11 cellular contexts compared by ENCODE assay signal in genomic region chr1:90919900-90920299, GRCh38.
A peak's percentile ranks its signal among the peaks of the same experiment; 100 is the strongest.
DNase-seq lines count a peak whose midpoint lies in the region; ATAC-seq, FAIRE-seq and TF ChIP-seq lines count a peak whose summit lies in the region.
"Had no signal": no experiment of that assay in that cellular context is flagged by ENCODE, and none has a peak within 500 bp of the region (broad histone marks: within the 10 kb centered on the region; RNA-seq: fewer than 3 reads in every experiment).

No MANE protein-coding gene starts in this region.

- no peak overlapping the region for H2AFZ ChIP-seq in keratinocyte (ENCODE audit: control insufficient read depth, low read length)

- H3K4me1 ChIP-seq in keratinocyte (ENCODE audit: control insufficient read depth, extremely low read depth, insufficient read depth, low read length) = no peaks in the 10 kb centered on the region
- peaks cover 56% of the 10 kb centered on the region for H3K4me1 ChIP-seq in vagina

- dilution Hi-C loops in keratinocyte (cut with MboI; ENCODE audit: extremely low pct_ligation_motif_present, low sequenced_read_pairs) = no loop called here

- no peaks in the 10 kb centered on the region for H3K9me1 ChIP-seq in keratinocyte (ENCODE audit: control insufficient read depth, extremely low read depth, insufficient read depth, low read length)

- H3K4me1 Mint-ChIP-seq in CD4-positive, alpha-beta T cell (ENCODE audit: low read depth) = peaks cover 66% of the 10 kb centered on the region
- H3K4me1 Mint-ChIP-seq in T-helper 17 cell = peaks cover 41% of the 10 kb centered on the region

- peaks cover 62% of the 10 kb centered on the region for H3K79me2 ChIP-seq in keratinocyte (ENCODE audit: control insufficient read depth, insufficient read depth, low read length)

- no peak for TF ChIP-seq POLR2A in vagina (IDR thresholded peaks at IDR 0.05)

- intact Hi-C loops in CD4-positive, alpha-beta T cell (cut with DNase I, micrococcal nuclease) = loop anchor here in 1 of 2 experiments (5.0 kb wide), 1 partner anchor 97 kb away; no protein-coding TSS in a partner anchor
- intact Hi-C loops in vagina (cut with DNase I) (no loop called here), left colon (cut with DNase I, micrococcal nuclease) (no loop called here)

- peak; percentile 61 for FAIRE-seq in keratinocyte (lab: Jason Lieb, UNC)

- H3K27me3 ChIP-seq in CD4-positive, alpha-beta T cell (ENCODE audit: control insufficient read depth, insufficient read depth, low read length) = no peaks in the 10 kb centered on the region
- H3K27me3 ChIP-seq in keratinocyte (ENCODE audit: control insufficient read depth, extremely low read depth, insufficient read depth, low read length) (no peaks in the 10 kb centered on the region), vagina (no peaks in the 10 kb centered on the region)
- H3K27me3 ChIP-seq: BLaER1 treated with 17β-estradiol and CSF1 and Interleukin-3, amounts not matched to agents 10 nM and 100 nM had no signal

- peaks cover 52% of the 10 kb centered on the region for H3K36me3 Mint-ChIP-seq in CD4-positive, alpha-beta T cell (ENCODE audit: low read depth)
- H3K36me3 Mint-ChIP-seq in T-helper 17 cell (ENCODE audit: low read depth) = peaks cover 3% of the 10 kb centered on the region

- no peak overlapping the region for H3K27ac ChIP-seq in CD4-positive, alpha-beta T cell (ENCODE audit: low read depth, low read length)
- H3K27ac ChIP-seq in keratinocyte (ENCODE audit: control insufficient read depth, insufficient read depth, low read length) = no peak overlapping the region
- H3K27ac ChIP-seq in vagina = no peak overlapping the region
- H3K27ac ChIP-seq: BLaER1 treated with 17β-estradiol and CSF1 and Interleukin-3, amounts not matched to agents 10 nM and 100 nM had no signal

- ATAC-seq in CD4-positive, alpha-beta T cell (ENCODE audit: poor library complexity) = no peak
- ATAC-seq in GM18870 (IDR thresholded peaks at IDR 0.05; ENCODE audit: unreplicated experiment) (peak; percentile 15), T-helper 17 cell (peak; percentile 35), left colon (no peak)

- H3K27me3 Mint-ChIP-seq in CD4-positive, alpha-beta T cell = no peaks in the 10 kb centered on the region
- no peaks in the 10 kb centered on the region for H3K27me3 Mint-ChIP-seq in T-helper 17 cell

- CTCF ChIA-PET in CD4-positive, alpha-beta T cell (lab: Charles Lee) = interaction anchor here (1.1 kb wide), 1 partner anchor 18 kb away, joined by 3 read pairs; no protein-coding TSS in a partner anchor

- H3K9me3 Mint-ChIP-seq in CD4-positive, alpha-beta T cell = no peaks in the 10 kb centered on the region

- H3K4me3 ChIP-seq in keratinocyte (ENCODE audit: control insufficient read depth in 2 of 3, extremely low read depth in 1 of 3, insufficient read depth in 2 of 3, low read depth in 1 of 3, low read length in 3 of 3) (no peak overlapping the region), vagina (no peak overlapping the region)
- H3K4me3 ChIP-seq: BLaER1 treated with 17β-estradiol and CSF1 and Interleukin-3, amounts not matched to agents 10 nM and 100 nM had no signal

- POLR2A ChIA-PET in CD4-positive, alpha-beta T cell (lab: Charles Lee) = no interaction called here

- H4K20me1 ChIP-seq in keratinocyte (ENCODE audit: control insufficient read depth, extremely low read depth, insufficient read depth, low read length) = no peaks in the 10 kb centered on the region

- no peak for TF ChIP-seq CTCF in CD4-positive, alpha-beta T cell (IDR thresholded peaks at IDR 0.05)
- TF ChIP-seq CTCF in keratinocyte (optimal IDR thresholded peaks at IDR 0.05 in 1 of 3, IDR thresholded peaks at IDR 0.05 in 1 of 3, conservative IDR thresholded peaks at IDR 0.05 in 1 of 3; ENCODE audit: extremely low read depth in 1 of 3, insufficient read depth in 2 of 3, low read length in 3 of 3) (no peak), vagina (IDR thresholded peaks at IDR 0.05) (no peak)

- H3K36me3 ChIP-seq in keratinocyte (ENCODE audit: control insufficient read depth in 2 of 2, extremely low read depth in 1 of 2, insufficient read depth in 2 of 2, low read length in 2 of 2) (no peaks in the 10 kb centered on the region), vagina (no peaks in the 10 kb centered on the region)

- peak overlapping the region; percentile 57 for H3K27ac Mint-ChIP-seq in CD4-positive, alpha-beta T cell
- peak overlapping the region; percentile 65 for H3K27ac Mint-ChIP-seq in T-helper 17 cell

- no peak overlapping the region for H3K9ac ChIP-seq in keratinocyte (ENCODE audit: control insufficient read depth, extremely low read depth, insufficient read depth, low read length)
- H3K9ac ChIP-seq: BLaER1 treated with 17β-estradiol and CSF1 and Interleukin-3, amounts not matched to agents 10 nM and 100 nM had no signal

- no peak for DNase-seq in CD4-positive, alpha-beta T cell
- no peak for DNase-seq in T-helper 17 cell
- no peak for DNase-seq in keratinocyte (ENCODE audit: low read depth, low spot score)
- no peak for DNase-seq in vagina (ENCODE audit: extremely low spot score in 2 of 2)
- no peak for DNase-seq in GM19240 (ENCODE audit: insufficient read length, low spot score)
- DNase-seq in dedifferentiated amniotic fluid mesenchymal stem cell (ENCODE audit: extremely low spot score) = no peak
- no peak for DNase-seq in left colon
- DNase-seq: NCI-H510A, SHP77 treated with DMSO at 0.1 percent for 48 hours had no signal

- H3K4me3 Mint-ChIP-seq in CD4-positive, alpha-beta T cell = peak overlapping the region; percentile 49
- H3K4me3 Mint-ChIP-seq in T-helper 17 cell = no peak overlapping the region

- no peaks in the 10 kb centered on the region for H3K9me3 ChIP-seq in CD4-positive, alpha-beta T cell (ENCODE audit: control insufficient read depth, low read length)
- H3K9me3 ChIP-seq in T-helper 17 cell (ENCODE audit: control insufficient read depth, low read length, poor library complexity, severe bottlenecking) (no peaks in the 10 kb centered on the region), keratinocyte (ENCODE audit: control insufficient read depth, low read depth, low read length) (no peaks in the 10 kb centered on the region), vagina (no peaks in the 10 kb centered on the region)
- H3K9me3 ChIP-seq: BLaER1 treated with 17β-estradiol and CSF1 and Interleukin-3, amounts not matched to agents 10 nM and 100 nM had no signal

- H3K4me2 ChIP-seq in keratinocyte (ENCODE audit: control insufficient read depth, extremely low read depth, insufficient read depth, low read depth, low read length) = no peak overlapping the region

Comparison
In these comparisons a context has a peak if more than half of its experiments do, and no peak if none do; other contexts are left out.
1. ATAC-seq: peak in GM18870 (single experiment) and T-helper 17 cell (single experiment); none in CD4-positive, alpha-beta T cell (single experiment) and left colon (single experiment).